Comparison of ENCODE assay signal across 18 cellular contexts in genomic region chr2:10466801-10467200, GRCh38.
"Had no signal": no experiment of that assay in that cellular context is flagged by ENCODE, and none has a peak within 500 bp of the region (broad histone marks: within the 10 kb centered on the region; RNA-seq: fewer than 3 reads in every experiment).

No MANE protein-coding gene starts in this region.

- DNase-seq: activated CD4-positive, alpha-beta T cell treated with anti-CD3 and anti-CD28 coated beads for 1 hour; activated naive CD4-positive, alpha-beta T cell treated with anti-CD3 and anti-CD28 coated beads, Interleukin-2, amount 50 U/mL, for 16 hours; activated T-cell treated with anti-CD3 and anti-CD28 coated beads, Interleukin-2, amount 50 U/mL, for 24 hours; caudate nucleus; dermis blood vessel endothelial cell; effector CD8-positive, alpha-beta T cell; foreskin keratinocyte; kidney; lower lobe of right lung; mesendoderm; naive B cell; occipital lobe; stimulated activated CD4-positive, alpha-beta T cell treated with anti-CD3 and anti-CD28 coated beads, Interleukin-4, amount 100 ng/mL, for 1 hour; stimulated activated naive CD4-positive, alpha-beta T cell; testis; trophoblast cell had no signal

- H3K4me1 ChIP-seq: foreskin keratinocyte, lower lobe of right lung, testis had no signal

- ATAC-seq: foreskin keratinocyte, lower lobe of right lung, sciatic nerve had no signal

- H3K27me3 ChIP-seq: foreskin keratinocyte, testis had no signal

- H3K36me3 ChIP-seq: lower lobe of right lung had no signal

- H3K9me3 ChIP-seq: lower lobe of right lung, testis had no signal

- H3K27ac ChIP-seq: foreskin keratinocyte, lower lobe of right lung, testis had no signal

- H3K4me3 ChIP-seq: lower lobe of right lung, smooth muscle cell, testis had no signal
